8 cellular contexts compared by ENCODE assay signal in the genomic region with DNA sequence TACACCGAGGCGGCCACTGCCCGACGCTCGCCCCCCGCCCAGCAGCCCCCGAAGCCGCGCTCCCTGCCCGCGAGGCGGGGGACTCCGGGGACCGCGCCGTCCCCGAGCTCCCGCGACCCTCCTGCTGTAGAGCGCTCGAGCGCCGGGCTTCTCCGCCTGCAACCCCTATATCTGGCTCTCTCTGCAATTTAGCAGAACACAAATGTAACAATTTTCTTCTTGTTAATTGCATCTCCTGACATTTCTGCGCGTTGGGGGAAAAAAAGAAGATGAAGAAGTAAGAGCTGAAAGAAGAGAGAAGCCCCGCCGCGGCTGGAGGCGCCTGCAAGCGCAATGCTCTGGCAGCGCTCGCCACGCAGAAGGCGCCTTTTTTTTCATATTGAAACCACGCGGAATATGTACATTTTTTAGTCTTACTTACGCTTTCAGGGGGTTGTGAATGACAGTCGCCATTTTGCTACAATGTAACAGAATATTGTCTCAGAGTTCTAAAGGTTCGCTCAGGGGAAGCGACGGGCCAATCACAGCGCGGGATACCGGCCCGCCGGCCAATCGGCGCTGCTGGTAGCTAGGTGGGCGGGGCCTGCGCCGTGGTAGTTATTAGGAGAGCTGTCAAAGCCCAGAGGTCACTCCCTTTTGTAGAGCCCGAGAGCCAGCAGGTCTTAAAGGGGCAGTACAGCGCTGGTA. TPM values are rescaled to one million over a fixed set of nuclear protein-coding genes. Genes with fewer than 3 reads are reported as not detected.
DNase-seq lines count a peak whose midpoint lies in the region; ATAC-seq and TF ChIP-seq lines count a peak whose summit lies in the region.

Gene DPF3, minus strand, starts transcription at position 466 of the 687 bp plus-strand sequence. Its CDS starts 13 bp downstream, at position 453.

- H3K36me3 ChIP-seq in osteoblast (ENCODE audit: insufficient read depth, low read length) (no peaks in the 10 kb centered on the region), thoracic aorta (no peaks in the 10 kb centered on the region)

- ATAC-seq in HG02642 (IDR thresholded peaks at IDR 0.05; ENCODE audit: poor library complexity, unreplicated experiment): peak; percentile 99
- peak; percentile 96 for ATAC-seq in thoracic aorta (ENCODE audit: insufficient number of reproducible peaks, low FRiP score, low read depth)

- peak; percentile 88 for DNase-seq in GM04504 (ENCODE audit: low read depth)
- peak; percentile 93 for DNase-seq in NCI-H1092 treated with DMSO at 0.1 percent for 48 hours (lab: John Stamatoyannopoulos, UW)
- peak; percentile 4 for DNase-seq in SKM-1 (lab: John Stamatoyannopoulos, UW; ENCODE audit: unreplicated experiment)
- peak; percentile 93 to 99 (median 97) for DNase-seq in head of caudate nucleus
- DNase-seq in osteoblast (ENCODE audit: insufficient read length, low spot score, missing footprints): peak; percentile 99
- DNase-seq in thoracic aorta (ENCODE audit: low spot score): peak; percentile 95

- TF ChIP-seq CTCF in osteoblast (IDR thresholded peaks at IDR 0.05; ENCODE audit: extremely low read depth, low read depth, low read length) (no peak), thoracic aorta (IDR thresholded peaks at IDR 0.05) (no peak)

- intact Hi-C loops in head of caudate nucleus (cut with DNase I): loop anchor here (10.0 kb wide), 2 partner anchors 109 to 179 kb away; no protein-coding TSS in a partner anchor

- H3K4me2 ChIP-seq in osteoblast (ENCODE audit: insufficient read depth, low read length): peak within 1 kb of the TSS; percentile 92

- H3K9me3 Mint-ChIP-seq in activated naive CD8-positive, alpha-beta T cell (ENCODE audit: low read depth): no peaks in the 10 kb centered on the region

- H3K27me3 Mint-ChIP-seq in activated naive CD8-positive, alpha-beta T cell: peaks cover 26% of the 10 kb centered on the region

- H2AFZ ChIP-seq in osteoblast (ENCODE audit: low read length): peak within 1 kb of the TSS; percentile 91

- no peak within 1 kb of the TSS for H3K27ac ChIP-seq in osteoblast (ENCODE audit: low read depth, low read length)
- peak within 1 kb of the TSS in 1 of 2 donors; percentile 69 for H3K27ac ChIP-seq in thoracic aorta

- H3K27ac Mint-ChIP-seq in activated naive CD8-positive, alpha-beta T cell: peak within 1 kb of the TSS; percentile 85

- H3K79me2 ChIP-seq in osteoblast (ENCODE audit: insufficient read depth, low read length): peaks cover 21% of the 10 kb centered on the region

- no peaks in the 10 kb centered on the region for H3K36me3 Mint-ChIP-seq in activated naive CD8-positive, alpha-beta T cell

- H3K27me3 ChIP-seq in osteoblast (ENCODE audit: insufficient read depth, low read length) (peaks cover 13% of the 10 kb centered on the region), thoracic aorta (replicated peaks; ENCODE audit: insufficient read depth) (no peaks in the 10 kb centered on the region)

- H3K9me3 ChIP-seq in osteoblast (ENCODE audit: low read depth, low read length) (no peaks in the 10 kb centered on the region), thoracic aorta (no peaks in the 10 kb centered on the region)

- H3K4me3 Mint-ChIP-seq in activated naive CD8-positive, alpha-beta T cell: peak within 1 kb of the TSS; percentile 98

- H4K20me1 ChIP-seq in osteoblast (ENCODE audit: insufficient read depth, low read length): no peaks in the 10 kb centered on the region

- H3K4me3 ChIP-seq in osteoblast (ENCODE audit: insufficient read depth, low read length) (peak within 1 kb of the TSS; percentile 88), thoracic aorta (peak within 1 kb of the TSS; percentile 73)

- H3K4me1 ChIP-seq in osteoblast (ENCODE audit: insufficient read depth, low read length) (peaks cover 18% of the 10 kb centered on the region), thoracic aorta (ENCODE audit: control insufficient read depth in 1 of 2, low read depth in 2 of 2) (peaks cover 10 to 31% of the 10 kb centered on the region in 2 donors)

- peaks cover 32% of the 10 kb centered on the region for H3K4me1 Mint-ChIP-seq in activated naive CD8-positive, alpha-beta T cell (ENCODE audit: low read depth)

RNA-seq across cellular contexts. Expression of gene DPF3, which starts in this region (rescaled TPM):
- total RNA-seq in osteoblast (0.59 and 1.8 TPM in 2 replicates), thoracic aorta (1 to 10 TPM; 2.2 to 8.9 TPM)

Comparison
In these comparisons a context has a peak if more than half of its experiments do, and no peak if none do; other contexts are left out.
1. DNase-seq: peak in every context shown above with its lines; median percentile 99 in osteoblast; 97 in head of caudate nucleus; 95 in thoracic aorta; 93 in NCI-H1092 treated with DMSO at 0.1 percent for 48 hours; 88 in GM04504; 4 in SKM-1.